8 cellular contexts compared by ENCODE assay signal in genomic region chr14:80955434-80955939, GRCh38. TPM values are rescaled to one million over a fixed set of nuclear protein-coding genes. Genes with fewer than 3 reads are reported as not detected.
DNase-seq lines count a peak whose midpoint lies in the region; ATAC-seq and TF ChIP-seq lines count a peak whose summit lies in the region.

TSHR (plus strand) TSS chr14:80955621; CDS start chr14:80955681, 60 bp downstream.

- peak within 1 kb of the TSS; percentile 76 for H3K4me2 ChIP-seq in OCI-LY3 (ENCODE audit: low read length)

- no peak for TF ChIP-seq CTCF in OCI-LY3 (IDR thresholded peaks at IDR 0.05; ENCODE audit: low read depth, low read length)

- intact Hi-C loops in CD4-positive, alpha-beta memory T cell (cut with micrococcal nuclease) = loop anchor here (2.0 kb wide), 2 partner anchors 263 to 509 kb away; no protein-coding TSS in a partner anchor

- no peaks in the 10 kb centered on the region for H3K36me3 ChIP-seq in CD4-positive, alpha-beta memory T cell (ENCODE audit: insufficient read depth, low read length)
- no peaks in the 10 kb centered on the region for H3K36me3 ChIP-seq in OCI-LY3 (replicated peaks; ENCODE audit: low read depth, low read length)
- H3K36me3 ChIP-seq in effector memory CD4-positive, alpha-beta T cell (ENCODE audit: control insufficient read depth, insufficient read depth, low read length) = no peaks in the 10 kb centered on the region
- H3K36me3 ChIP-seq in muscle layer of colon (ENCODE audit: insufficient read depth, low read length) = no peaks in the 10 kb centered on the region

- H2AFZ ChIP-seq in OCI-LY3 (ENCODE audit: low read depth, low read length) = no peak within 1 kb of the TSS

- H3K9me3 ChIP-seq in CD4-positive, alpha-beta memory T cell (ENCODE audit: control insufficient read depth in 1 of 2, low read length in 2 of 2) = no peaks in the 10 kb centered on the region
- H3K9me3 ChIP-seq in OCI-LY3 (ENCODE audit: insufficient read depth, low read length) (no peaks in the 10 kb centered on the region), muscle layer of colon (ENCODE audit: low read length) (no peaks in the 10 kb centered on the region)
- H3K9me3 ChIP-seq in effector memory CD4-positive, alpha-beta T cell (ENCODE audit: control insufficient read depth, low read length) = no peaks in the 10 kb centered on the region

- no peaks in the 10 kb centered on the region for H4K20me1 ChIP-seq in OCI-LY3 (ENCODE audit: insufficient read depth, low read length)

- peak within 1 kb of the TSS; percentile 77 to 96 (median 88) for H3K4me3 Mint-ChIP-seq in CD4-positive, alpha-beta memory T cell

- H3K4me1 ChIP-seq in CD4-positive, alpha-beta memory T cell (ENCODE audit: insufficient read depth, low read length) = peaks cover 41% of the 10 kb centered on the region
- peaks cover 48% of the 10 kb centered on the region for H3K4me1 ChIP-seq in OCI-LY3 (ENCODE audit: low read length)
- H3K4me1 ChIP-seq in effector memory CD4-positive, alpha-beta T cell (ENCODE audit: control insufficient read depth, insufficient read depth, low read length, poor library complexity, severe bottlenecking) = no peaks in the 10 kb centered on the region
- H3K4me1 ChIP-seq in muscle layer of colon (ENCODE audit: insufficient read depth, low read length) = no peaks in the 10 kb centered on the region

- CTCF ChIA-PET in CD4-positive, alpha-beta memory T cell (lab: Charles Lee; ENCODE audit: partially characterized antibody) = interaction anchor here (0.9 to 11.6 kb wide), 16 partner anchors 13 to 566 kb away, joined by 3 to 285 read pairs (median 6); partner anchors contain the start of gene CEP128

- no peaks in the 10 kb centered on the region for H3K27me3 ChIP-seq in CD4-positive, alpha-beta memory T cell (ENCODE audit: insufficient read depth, low read length)
- H3K27me3 ChIP-seq in OCI-LY3 (ENCODE audit: low read depth, low read length) = no peaks in the 10 kb centered on the region
- no peaks in the 10 kb centered on the region for H3K27me3 ChIP-seq in effector memory CD4-positive, alpha-beta T cell (replicated peaks; ENCODE audit: control insufficient read depth, insufficient read depth, low read length, poor library complexity, severe bottlenecking)
- no peaks in the 10 kb centered on the region for H3K27me3 ChIP-seq in muscle layer of colon (ENCODE audit: control insufficient read depth in 1 of 2, insufficient read depth in 2 of 2, low read length in 2 of 2)

- POLR2A ChIA-PET in CD4-positive, alpha-beta memory T cell (lab: Charles Lee; ENCODE audit: partially characterized antibody) = interaction anchor here (1.1 to 2.2 kb wide), 8 partner anchors 11 to 265 kb away, joined by 3 to 20 read pairs (median 6); partner anchors contain the start of genes CEP128 and GTF2A1

- H3K79me2 ChIP-seq in OCI-LY3 (ENCODE audit: low read length) = no peaks in the 10 kb centered on the region

- peak within 1 kb of the TSS; percentile 25 to 74 (median 66) for H3K27ac Mint-ChIP-seq in CD4-positive, alpha-beta memory T cell

- H3K9ac ChIP-seq in OCI-LY3 (ENCODE audit: low read length) (0 out of 2 replicates have a peak within 1 kb of the TSS, but pooled peaks have one; percentile 19), muscle layer of colon (ENCODE audit: low read length) (no peak within 1 kb of the TSS)

- peaks cover 0 to 2% (median 0%) of the 10 kb centered on the region in 8 donors for H3K9me3 Mint-ChIP-seq in CD4-positive, alpha-beta memory T cell

- peak within 1 kb of the TSS; percentile 72 to 92 for H3K4me3 ChIP-seq in CD4-positive, alpha-beta memory T cell (ENCODE audit: low read length in 2 of 2)
- H3K4me3 ChIP-seq in OCI-LY3 (ENCODE audit: low read length) (peak within 1 kb of the TSS; percentile 70), muscle layer of colon (ENCODE audit: low read depth in 1 of 2, low read length in 2 of 2) (peak within 1 kb of the TSS; percentile 64 to 73)
- H3K4me3 ChIP-seq in effector memory CD4-positive, alpha-beta T cell (ENCODE audit: insufficient read depth, low read depth, low read length, poor library complexity, severe bottlenecking) = peak within 1 kb of the TSS; percentile 67

- DNase-seq in CD4-positive, alpha-beta memory T cell = peak in 1 of 5 donors; percentile 8
- no peak for DNase-seq in effector memory CD4-positive, alpha-beta T cell
- DNase-seq in NCI-H2227 treated with DMSO at 0.1 percent for 48 hours (lab: John Stamatoyannopoulos, UW) (no peak), COR-L47 (lab: John Stamatoyannopoulos, UW) (no peak)

- H3K27ac ChIP-seq in CD4-positive, alpha-beta memory T cell (ENCODE audit: low read depth, low read length) = no peak within 1 kb of the TSS
- H3K27ac ChIP-seq in OCI-LY3 (ENCODE audit: low read length) = no peak within 1 kb of the TSS
- H3K27ac ChIP-seq in effector memory CD4-positive, alpha-beta T cell (ENCODE audit: insufficient read depth, low read length, poor library complexity, severe bottlenecking) = no peak within 1 kb of the TSS
- no peak within 1 kb of the TSS for H3K27ac ChIP-seq in muscle layer of colon (ENCODE audit: low read depth, low read length)

- peaks cover 32 to 48% (median 39%) of the 10 kb centered on the region in 4 donors for H3K4me1 Mint-ChIP-seq in CD4-positive, alpha-beta memory T cell

- H3K27me3 Mint-ChIP-seq in CD4-positive, alpha-beta memory T cell = no peaks in the 10 kb centered on the region

- ATAC-seq in HG02623 (IDR thresholded peaks at IDR 0.05; ENCODE audit: unreplicated experiment) (no peak), HG03039 (IDR thresholded peaks at IDR 0.05; ENCODE audit: unreplicated experiment) (no peak)

- H3K36me3 Mint-ChIP-seq in CD4-positive, alpha-beta memory T cell = peaks cover 3 to 4% of the 10 kb centered on the region in 2 donors

RNA-seq across cellular contexts. Expression of gene TSHR, which starts in this region (rescaled TPM):
- under 1 TPM; 0.30 to 0.84 TPM for total RNA-seq in CD4-positive, alpha-beta memory T cell
- under 1 TPM in 1 of 2 donors, not detected in 1; 0.09 TPM for polyA plus RNA-seq in CD4-positive, alpha-beta memory T cell
